Comparison of ENCODE assay signal across 8 cellular contexts in genomic region chr9:8660383-8660782, GRCh38.
A peak's percentile ranks its signal among the peaks of the same experiment; 100 is the strongest.
DNase-seq lines count a peak whose midpoint lies in the region; ATAC-seq and TF ChIP-seq lines count a peak whose summit lies in the region.

No MANE protein-coding gene starts in this region.

- CTCF ChIA-PET in HEK293 (lab: Yijun Ruan, JAX), result interaction anchor here (0.7 kb wide), 1 partner anchor 173 kb away, joined by 3 read pairs; no protein-coding TSS in a partner anchor

- H3K27ac Mint-ChIP-seq in glutamatergic neuron (ENCODE audit: unreplicated experiment), result peak overlapping the region; percentile 2

- no peaks in the 10 kb centered on the region for H3K27me3 Mint-ChIP-seq in glutamatergic neuron (ENCODE audit: unreplicated experiment)

- H3K4me1 Mint-ChIP-seq in glutamatergic neuron (ENCODE audit: low read depth, unreplicated experiment), result peaks cover 26% of the 10 kb centered on the region

- no peaks in the 10 kb centered on the region for H4K20me1 ChIP-seq in osteoblast (ENCODE audit: insufficient read depth, low read length)

- H3K27ac ChIP-seq in HEK293 (ENCODE audit: extremely low read depth, low read depth, low read length), result no peak overlapping the region
- H3K27ac ChIP-seq in osteoblast (ENCODE audit: low read depth, low read length), result no peak overlapping the region

- H3K79me2 ChIP-seq in osteoblast (ENCODE audit: insufficient read depth, low read length), result no peaks in the 10 kb centered on the region

- H2AFZ ChIP-seq in osteoblast (ENCODE audit: low read length), result no peak overlapping the region

- no peaks in the 10 kb centered on the region for H3K36me3 ChIP-seq in HEK293 (ENCODE audit: control insufficient read depth in 2 of 2, insufficient read depth in 1 of 2, low read length in 2 of 2)
- H3K36me3 ChIP-seq in osteoblast (ENCODE audit: insufficient read depth, low read length), result no peaks in the 10 kb centered on the region

- DNase-seq in RPMI8226 (peak; percentile 84), glutamatergic neuron (no peak), skeletal muscle cell (ENCODE audit: low read depth) (peak; percentile 59), osteoblast (ENCODE audit: insufficient read length, low spot score, missing footprints) (no peak)
- DNase-seq in effector CD8-positive, alpha-beta T cell (lab: John Stamatoyannopoulos, UW), result no peak

- no peak for TF ChIP-seq CTCF in HEK293 (tag by site-specific recombination; IDR thresholded peaks at IDR 0.05)
- TF ChIP-seq CTCF in glutamatergic neuron (IDR thresholded peaks at IDR 0.05; ENCODE audit: partially characterized antibody, unreplicated experiment), result no peak
- TF ChIP-seq CTCF in osteoblast (IDR thresholded peaks at IDR 0.05; ENCODE audit: extremely low read depth, low read depth, low read length), result no peak

- H3K9me3 ChIP-seq in HEK293 (ENCODE audit: control insufficient read depth, insufficient read depth, low read depth, low read length) (no peaks in the 10 kb centered on the region), osteoblast (ENCODE audit: low read depth, low read length) (no peaks in the 10 kb centered on the region)

- H3K4me1 ChIP-seq in HEK293 (ENCODE audit: control insufficient read depth, insufficient read depth, low read length), result peaks cover 8% of the 10 kb centered on the region
- H3K4me1 ChIP-seq in osteoblast (ENCODE audit: insufficient read depth, low read length), result no peaks in the 10 kb centered on the region

- H3K4me2 ChIP-seq in osteoblast (ENCODE audit: insufficient read depth, low read length), result no peak overlapping the region

- H3K4me3 Mint-ChIP-seq in glutamatergic neuron (ENCODE audit: unreplicated experiment), result no peak overlapping the region

- H3K36me3 Mint-ChIP-seq in glutamatergic neuron (ENCODE audit: unreplicated experiment), result no peaks in the 10 kb centered on the region

- peaks cover 2% of the 10 kb centered on the region for H3K9me3 Mint-ChIP-seq in glutamatergic neuron (ENCODE audit: unreplicated experiment)

- H3K4me3 ChIP-seq in HEK293 (ENCODE audit: low read depth, low read length) (no peak overlapping the region), skeletal muscle cell (ENCODE audit: low read depth, low read length) (no peak overlapping the region), osteoblast (ENCODE audit: insufficient read depth, low read length) (no peak overlapping the region)

- no peaks in the 10 kb centered on the region for H3K27me3 ChIP-seq in osteoblast (ENCODE audit: insufficient read depth, low read length)

- POLR2A ChIA-PET in HEK293 (lab: Yijun Ruan, JAX), result no interaction called here

- ATAC-seq in HG02763 (IDR thresholded peaks at IDR 0.05; ENCODE audit: unreplicated experiment) (no peak), HG03442 (IDR thresholded peaks at IDR 0.05; ENCODE audit: unreplicated experiment) (no peak)

TF ChIP-seq in HEK293, 187 proteins besides CTCF, POLR2A, EP300 and RAD21 (continues in another document):
- TF ChIP-seq ZNF624 (tag by site-specific recombination; IDR thresholded peaks at IDR 0.05) (no peak), GLI4 (tag by site-specific recombination; IDR thresholded peaks at IDR 0.05) (no peak), ZNF404 (tag by site-specific recombination; IDR thresholded peaks at IDR 0.05) (no peak), ZNF214 (tag by site-specific recombination; IDR thresholded peaks at IDR 0.05; ENCODE audit: borderline replicate concordance) (no peak), ZNF24 (tag by site-specific recombination; IDR thresholded peaks at IDR 0.05) (no peak), ZNF138 (tag by site-specific recombination; IDR thresholded peaks at IDR 0.05; ENCODE audit: borderline replicate concordance) (no peak), ZNF48 (tag by site-specific recombination; IDR thresholded peaks at IDR 0.05) (no peak), KLF10 (tag by site-specific recombination; IDR thresholded peaks at IDR 0.05) (peak; percentile 24; the same call in 1 of the 2 replicates), SP2 (tag by site-specific recombination; IDR thresholded peaks at IDR 0.05) (no peak), ZNF692 (tag by site-specific recombination; IDR thresholded peaks at IDR 0.05) (no peak), ZNF792 (tag by site-specific recombination; IDR thresholded peaks at IDR 0.05) (no peak), ZNF510 (tag by site-specific recombination; IDR thresholded peaks at IDR 0.05; ENCODE audit: insufficient replicate concordance) (no peak), SP3 (tag by site-specific recombination; IDR thresholded peaks at IDR 0.05) (no peak), ZNF571 (tag by site-specific recombination; IDR thresholded peaks at IDR 0.05) (no peak), ZFP41 (tag by site-specific recombination; IDR thresholded peaks at IDR 0.05; ENCODE audit: borderline replicate concordance) (no peak), ZNF121 (tag by site-specific recombination; IDR thresholded peaks at IDR 0.05) (no peak), ZNF704 (tag by site-specific recombination; IDR thresholded peaks at IDR 0.05) (no peak), ZNF221 (tag by site-specific recombination; IDR thresholded peaks at IDR 0.05; ENCODE audit: borderline replicate concordance) (no peak), ZNF514 (tag by site-specific recombination; IDR thresholded peaks at IDR 0.05) (no peak), ZNF169 (tag by site-specific recombination; IDR thresholded peaks at IDR 0.05) (no peak), MZF1 (tag by site-specific recombination; IDR thresholded peaks at IDR 0.05; ENCODE audit: borderline replicate concordance) (peak; percentile 73; the same call in 1 of the 2 replicates)
- TF ChIP-seq, protein P1, sequence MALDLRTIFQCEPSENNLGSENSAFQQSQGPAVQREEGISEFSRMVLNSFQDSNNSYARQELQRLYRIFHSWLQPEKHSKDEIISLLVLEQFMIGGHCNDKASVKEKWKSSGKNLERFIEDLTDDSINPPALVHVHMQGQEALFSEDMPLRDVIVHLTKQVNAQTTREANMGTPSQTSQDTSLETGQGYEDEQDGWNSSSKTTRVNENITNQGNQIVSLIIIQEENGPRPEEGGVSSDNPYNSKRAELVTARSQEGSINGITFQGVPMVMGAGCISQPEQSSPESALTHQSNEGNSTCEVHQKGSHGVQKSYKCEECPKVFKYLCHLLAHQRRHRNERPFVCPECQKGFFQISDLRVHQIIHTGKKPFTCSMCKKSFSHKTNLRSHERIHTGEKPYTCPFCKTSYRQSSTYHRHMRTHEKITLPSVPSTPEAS (tag by site-specific recombination; IDR thresholded peaks at IDR 0.05), result no peak
- TF ChIP-seq, protein P2, sequence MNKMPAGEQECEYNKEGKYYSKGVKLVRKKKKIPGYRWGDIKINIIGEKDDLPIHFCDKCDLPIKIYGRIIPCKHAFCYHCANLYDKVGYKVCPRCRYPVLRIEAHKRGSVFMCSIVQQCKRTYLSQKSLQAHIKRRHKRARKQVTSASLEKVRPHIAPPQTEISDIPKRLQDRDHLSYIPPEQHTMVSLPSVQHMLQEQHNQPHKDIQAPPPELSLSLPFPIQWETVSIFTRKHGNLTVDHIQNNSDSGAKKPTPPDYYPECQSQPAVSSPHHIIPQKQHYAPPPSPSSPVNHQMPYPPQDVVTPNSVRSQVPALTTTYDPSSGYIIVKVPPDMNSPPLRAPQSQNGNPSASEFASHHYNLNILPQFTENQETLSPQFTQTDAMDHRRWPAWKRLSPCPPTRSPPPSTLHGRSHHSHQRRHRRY (tag by site-specific recombination; IDR thresholded peaks at IDR 0.05), result no peak
- TF ChIP-seq, protein P3, sequence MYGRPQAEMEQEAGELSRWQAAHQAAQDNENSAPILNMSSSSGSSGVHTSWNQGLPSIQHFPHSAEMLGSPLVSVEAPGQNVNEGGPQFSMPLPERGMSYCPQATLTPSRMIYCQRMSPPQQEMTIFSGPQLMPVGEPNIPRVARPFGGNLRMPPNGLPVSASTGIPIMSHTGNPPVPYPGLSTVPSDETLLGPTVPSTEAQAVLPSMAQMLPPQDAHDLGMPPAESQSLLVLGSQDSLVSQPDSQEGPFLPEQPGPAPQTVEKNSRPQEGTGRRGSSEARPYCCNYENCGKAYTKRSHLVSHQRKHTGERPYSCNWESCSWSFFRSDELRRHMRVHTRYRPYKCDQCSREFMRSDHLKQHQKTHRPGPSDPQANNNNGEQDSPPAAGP (tag by site-specific recombination; IDR thresholded peaks at IDR 0.05), result no peak
- TF ChIP-seq, protein P4, sequence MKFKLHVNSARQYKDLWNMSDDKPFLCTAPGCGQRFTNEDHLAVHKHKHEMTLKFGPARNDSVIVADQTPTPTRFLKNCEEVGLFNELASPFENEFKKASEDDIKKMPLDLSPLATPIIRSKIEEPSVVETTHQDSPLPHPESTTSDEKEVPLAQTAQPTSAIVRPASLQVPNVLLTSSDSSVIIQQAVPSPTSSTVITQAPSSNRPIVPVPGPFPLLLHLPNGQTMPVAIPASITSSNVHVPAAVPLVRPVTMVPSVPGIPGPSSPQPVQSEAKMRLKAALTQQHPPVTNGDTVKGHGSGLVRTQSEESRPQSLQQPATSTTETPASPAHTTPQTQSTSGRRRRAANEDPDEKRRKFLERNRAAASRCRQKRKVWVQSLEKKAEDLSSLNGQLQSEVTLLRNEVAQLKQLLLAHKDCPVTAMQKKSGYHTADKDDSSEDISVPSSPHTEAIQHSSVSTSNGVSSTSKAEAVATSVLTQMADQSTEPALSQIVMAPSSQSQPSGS (tag by site-specific recombination; IDR thresholded peaks at IDR 0.05; ENCODE audit: low read depth), result no peak

Comparison
In these comparisons a context has a peak if more than half of its experiments do, and no peak if none do; other contexts are left out.
1. DNase-seq: peak in RPMI8226 (single experiment) and skeletal muscle cell (single experiment); none in glutamatergic neuron (single experiment), osteoblast (single experiment) and effector CD8-positive, alpha-beta T cell (single experiment).